ENCODE assay signal across 11 cellular contexts in the genomic region with DNA sequence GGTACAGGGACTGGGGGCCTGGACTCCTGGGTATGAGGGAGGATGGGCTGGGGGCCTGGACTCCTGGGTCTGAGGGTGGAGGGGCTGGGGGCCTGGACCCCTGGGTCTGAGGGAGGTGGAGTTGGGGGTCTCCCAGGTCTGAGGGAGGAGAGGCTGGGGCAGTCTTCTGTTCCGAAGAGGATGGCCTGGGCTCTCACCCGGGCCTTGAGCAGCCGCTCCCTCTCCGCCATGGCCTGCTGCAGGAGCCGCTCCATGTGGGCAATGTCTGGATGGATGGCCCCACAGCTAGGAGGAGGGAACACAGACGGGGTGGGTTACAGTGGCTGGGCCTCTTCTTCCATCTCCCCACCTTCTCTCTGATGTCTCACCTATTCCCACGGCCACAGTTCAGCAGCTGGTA. TPM values are rescaled to one million over a fixed set of nuclear protein-coding genes. Genes with fewer than 3 reads are reported as not detected.
"Had no signal": no experiment of that assay in that cellular context is flagged by ENCODE, and none has a peak within 500 bp of the region (broad histone marks: within the 10 kb centered on the region; RNA-seq: fewer than 3 reads in every experiment).

No MANE protein-coding gene starts in this region.

- ATAC-seq: GM23338, K562 had no signal

- FAIRE-seq: H1, H54, K562 had no signal

- DNase-seq: H9, HCEC 1CT, HFFc6, IMR-90, KG1 had no signal

- H2AFZ ChIP-seq: GM23338 had no signal

- H3K4me2 ChIP-seq: GM23338 had no signal

- H3K27ac ChIP-seq: HL-60 had no signal

- H3K4me3 ChIP-seq: GM23338, K562 had no signal

RNA-seq across cellular contexts. Expression of a gene that starts 21.0 kb away (rescaled TPM):
- total RNA-seq: HT1080 had no signal

RNA-seq across cellular contexts. Expression of a gene that starts 46.6 kb away (rescaled TPM):
- total RNA-seq: H1, H9, HT1080, IMR-90 had no signal
